ENCODE assay signal across 9 cellular contexts in the genomic region with DNA sequence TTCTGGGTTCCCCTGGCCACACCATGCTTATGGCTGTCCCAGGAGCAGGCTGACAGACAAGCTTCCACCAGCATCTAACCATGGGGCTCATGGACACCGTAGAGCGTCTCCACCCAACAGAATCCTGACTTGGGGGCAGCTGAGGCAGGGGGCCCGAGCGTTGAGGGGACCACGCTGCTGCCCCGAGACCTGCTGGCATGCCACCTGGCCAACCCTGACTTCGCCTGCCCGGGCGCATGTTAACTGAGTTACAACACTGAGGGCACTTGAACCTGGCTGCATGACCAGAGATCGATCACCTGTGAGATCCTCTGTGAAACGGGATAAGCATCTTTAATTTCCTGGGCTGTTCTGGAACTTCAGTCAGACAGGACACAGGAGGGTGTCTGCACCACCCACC. TPM values are rescaled to one million over a fixed set of nuclear protein-coding genes. Genes with fewer than 3 reads are reported as not detected.
DNase-seq lines count a peak whose midpoint lies in the region; ATAC-seq and TF ChIP-seq lines count a peak whose summit lies in the region.
"Had no signal": no experiment of that assay in that cellular context is flagged by ENCODE, and none has a peak within 500 bp of the region (broad histone marks: within the 10 kb centered on the region; RNA-seq: fewer than 3 reads in every experiment).

No MANE protein-coding gene starts in this region.

- H3K4me2 ChIP-seq in trophoblast cell (ENCODE audit: low read length), result no peak overlapping the region

- H3K23ac ChIP-seq in trophoblast cell (ENCODE audit: low read length), result no peak overlapping the region

- H3K36me3 Mint-ChIP-seq in CD4-positive, alpha-beta T cell (ENCODE audit: low read depth), result peaks cover 29% of the 10 kb centered on the region

- POLR2A ChIA-PET in CD4-positive, alpha-beta T cell (lab: Charles Lee), result interaction anchor here (3.6 kb wide), 1 partner anchor 14 kb away, joined by 26 read pairs; the partner anchor contains the start of gene PPM1F

- no peak overlapping the region for H4K8ac ChIP-seq in trophoblast cell (ENCODE audit: low read depth, low read length)

- peaks cover 4% of the 10 kb centered on the region for H3K79me1 ChIP-seq in trophoblast cell (ENCODE audit: low read length)

- no peaks in the 10 kb centered on the region for H3K9me3 ChIP-seq in CD4-positive, alpha-beta T cell (ENCODE audit: control insufficient read depth, low read length)
- H3K9me3 ChIP-seq in RWPE2 (ENCODE audit: severe bottlenecking) (no peaks in the 10 kb centered on the region), esophagus squamous epithelium (no peaks in the 10 kb centered on the region), trophoblast cell (ENCODE audit: insufficient read depth, low read depth, low read length) (peaks cover 4% of the 10 kb centered on the region)

- H3K18ac ChIP-seq in trophoblast cell (ENCODE audit: low read length), result no peak overlapping the region

- peaks cover 37% of the 10 kb centered on the region for H3K4me1 Mint-ChIP-seq in CD4-positive, alpha-beta T cell (ENCODE audit: low read depth)

- no peak for DNase-seq in CD4-positive, alpha-beta T cell
- no peak for DNase-seq in RWPE2 (ENCODE audit: low spot score)
- DNase-seq in esophagus squamous epithelium (lab: John Stamatoyannopoulos, UW), result no peak
- no peak for DNase-seq in trophoblast cell
- no peak for DNase-seq in AML-193 (lab: John Stamatoyannopoulos, UW)
- DNase-seq in GM20000 (ENCODE audit: low spot score), result no peak
- DNase-seq in NK-92 treated with Interleukin-12 subunit alpha and Interleukin-12 subunit beta, amount 100 ng/mL, for 24 hours (lab: John Stamatoyannopoulos, UW), result no peak
- DNase-seq in hippocampal formation (lab: John Stamatoyannopoulos, UW), result no peak
- DNase-seq: GOT3 had no signal

- H2AK5ac ChIP-seq in trophoblast cell (ENCODE audit: low read length), result no peak overlapping the region

- H3K79me2 ChIP-seq in trophoblast cell (ENCODE audit: control insufficient read depth, insufficient read depth, low read length, poor library complexity), result peaks cover 3% of the 10 kb centered on the region

- no peak for TF ChIP-seq CTCF in CD4-positive, alpha-beta T cell (IDR thresholded peaks at IDR 0.05)
- TF ChIP-seq CTCF in RWPE2 (IDR thresholded peaks at IDR 0.05; ENCODE audit: poor library complexity, severe bottlenecking) (no peak), esophagus squamous epithelium (IDR thresholded peaks at IDR 0.05) (no peak), GM20000 (IDR thresholded peaks at IDR 0.05; ENCODE audit: extremely low read depth, missing control alignments) (no peak)

- H3K27me3 Mint-ChIP-seq in CD4-positive, alpha-beta T cell, result no peaks in the 10 kb centered on the region

- WGBS in esophagus squamous epithelium, 2 donors, result 78% methylated on average over 10 of the region's 11 CpGs; no CpG with 5 or more reads in 1 of the 2 donors
- WGBS in trophoblast cell (ENCODE audit: extremely low coverage, insufficient coverage, insufficient read length), result no CpG with 5 or more reads among the region's 11 CpGs

- H2AFZ ChIP-seq in trophoblast cell (ENCODE audit: insufficient read depth, low read length, poor library complexity), result no peak overlapping the region

- H2BK5ac ChIP-seq in trophoblast cell (ENCODE audit: low read depth, low read length, poor library complexity), result no peak overlapping the region

- intact Hi-C loops in CD4-positive, alpha-beta T cell (cut with DNase I, micrococcal nuclease), result loop anchor here (1.0 to 2.0 kb wide), 3 partner anchors 13 to 226 kb away; partner anchors contain the start of gene PPM1F (in 2 of the 2)
- intact Hi-C loops in esophagus squamous epithelium (cut with DNase I), result loop anchor here (2.0 to 5.0 kb wide), 2 partner anchors 14 to 227 kb away; partner anchors contain the start of gene PPM1F

- peak overlapping the region; percentile 48 for H4K12ac ChIP-seq in trophoblast cell (ENCODE audit: low read depth, low read length)

- no peaks in the 10 kb centered on the region for H3K27me3 ChIP-seq in CD4-positive, alpha-beta T cell (ENCODE audit: control insufficient read depth, insufficient read depth, low read length)
- H3K27me3 ChIP-seq in RWPE2 (ENCODE audit: insufficient read depth, poor library complexity, severe bottlenecking), result no peaks in the 10 kb centered on the region
- H3K27me3 ChIP-seq in esophagus squamous epithelium, result no peaks in the 10 kb centered on the region
- no peaks in the 10 kb centered on the region for H3K27me3 ChIP-seq in trophoblast cell (ENCODE audit: insufficient read depth, low read length)

- H4K91ac ChIP-seq in trophoblast cell (ENCODE audit: low read depth, low read length), result no peak overlapping the region

- TF ChIP-seq POLR2A in esophagus squamous epithelium (IDR thresholded peaks at IDR 0.05), result no peak

- CTCF ChIA-PET in CD4-positive, alpha-beta T cell (lab: Charles Lee), result interaction anchor here (0.8 to 8.0 kb wide), 4 partner anchors 9 to 171 kb away, joined by 3 to 117 read pairs (median 5); partner anchors contain the start of genes PPM1F and TOP3B

- H3K9me3 Mint-ChIP-seq in CD4-positive, alpha-beta T cell, result no peaks in the 10 kb centered on the region

- H2BK12ac ChIP-seq in trophoblast cell (ENCODE audit: low read length), result no peak overlapping the region

- H3K9ac ChIP-seq in trophoblast cell (ENCODE audit: low read length), result no peak overlapping the region

- H3K4me1 ChIP-seq in RWPE2 (ENCODE audit: insufficient read depth, poor library complexity, severe bottlenecking), result peaks cover 27% of the 10 kb centered on the region
- peaks cover 54 to 87% (median 74%) of the 10 kb centered on the region in 3 donors for H3K4me1 ChIP-seq in esophagus squamous epithelium
- H3K4me1 ChIP-seq in trophoblast cell (ENCODE audit: control insufficient read depth in 1 of 2, insufficient read depth in 2 of 2, low read length in 2 of 2), result peaks cover 5 to 10% of the 10 kb centered on the region in 2 experiments

- H2BK120ac ChIP-seq in trophoblast cell (ENCODE audit: insufficient read depth, low read length, poor library complexity), result no peak overlapping the region

- peak overlapping the region; percentile 78 for H3K4me3 Mint-ChIP-seq in CD4-positive, alpha-beta T cell

- peak overlapping the region; percentile 79 for H3K27ac Mint-ChIP-seq in CD4-positive, alpha-beta T cell

- no peak overlapping the region for H3K14ac ChIP-seq in trophoblast cell (ENCODE audit: low read length)

- H3K36me3 ChIP-seq in RWPE2 (ENCODE audit: low read depth) (peaks cover 33% of the 10 kb centered on the region), esophagus squamous epithelium (peaks cover 0 to 58% (median 11%) of the 10 kb centered on the region in 3 donors), trophoblast cell (ENCODE audit: control insufficient read depth in 1 of 2, insufficient read depth in 2 of 2, low read length in 2 of 2) (peaks cover 27 to 32% of the 10 kb centered on the region in 2 experiments)

- H3K4me3 ChIP-seq in RWPE2 (ENCODE audit: severe bottlenecking) (no peak overlapping the region), esophagus squamous epithelium (peak overlapping the region in 3 of 4 donors; percentile 58 to 68 (median 60)), trophoblast cell (ENCODE audit: low read depth, low read length) (no peak overlapping the region)

- no peak overlapping the region for H3K4ac ChIP-seq in trophoblast cell (ENCODE audit: low read depth, low read length)

- no peak for ATAC-seq in CD4-positive, alpha-beta T cell (ENCODE audit: poor library complexity)
- ATAC-seq in RWPE2 (ENCODE audit: low read depth), result no peak

- peak overlapping the region; percentile 23 for H3K27ac ChIP-seq in CD4-positive, alpha-beta T cell (ENCODE audit: low read depth, low read length)
- H3K27ac ChIP-seq in RWPE2 (ENCODE audit: poor library complexity, severe bottlenecking) (peak overlapping the region; percentile 85), esophagus squamous epithelium (peak overlapping the region; percentile 92 to 96 (median 96)), trophoblast cell (ENCODE audit: low read depth, low read length) (no peak overlapping the region)

RNA-seq across cellular contexts. Expression of gene PPM1F, which starts 13.7 kb away (rescaled TPM):
- 10 to 100 TPM; 18.0 to 18.3 TPM for total RNA-seq in CD4-positive, alpha-beta T cell
- total RNA-seq in esophagus squamous epithelium, result 10 to 100 TPM; 22.2 to 39.7 (median 25.9) TPM
- 10.9 TPM in 2 replicates for polyA plus RNA-seq in trophoblast cell (2013)

RNA-seq across cellular contexts. Expression of gene TOP3B, which starts 43.7 kb away (rescaled TPM):
- 10 to 100 TPM; 60.2 to 62.8 TPM for total RNA-seq in CD4-positive, alpha-beta T cell
- total RNA-seq in esophagus squamous epithelium, result 10 to 100 TPM in 3 of 4 donors, 1 to 10 TPM in 1; 4.6 to 36.6 (median 23.4) TPM
- polyA plus RNA-seq in trophoblast cell (2013), result 21.5 and 22.7 TPM in 2 replicates

Comparison
In these comparisons a context has a peak if more than half of its experiments do, and no peak if none do; other contexts are left out.
1. H3K4me3 ChIP-seq: peak in esophagus squamous epithelium (3 of 4); none in RWPE2 (single experiment) and trophoblast cell (single experiment).